In the genomic region with DNA sequence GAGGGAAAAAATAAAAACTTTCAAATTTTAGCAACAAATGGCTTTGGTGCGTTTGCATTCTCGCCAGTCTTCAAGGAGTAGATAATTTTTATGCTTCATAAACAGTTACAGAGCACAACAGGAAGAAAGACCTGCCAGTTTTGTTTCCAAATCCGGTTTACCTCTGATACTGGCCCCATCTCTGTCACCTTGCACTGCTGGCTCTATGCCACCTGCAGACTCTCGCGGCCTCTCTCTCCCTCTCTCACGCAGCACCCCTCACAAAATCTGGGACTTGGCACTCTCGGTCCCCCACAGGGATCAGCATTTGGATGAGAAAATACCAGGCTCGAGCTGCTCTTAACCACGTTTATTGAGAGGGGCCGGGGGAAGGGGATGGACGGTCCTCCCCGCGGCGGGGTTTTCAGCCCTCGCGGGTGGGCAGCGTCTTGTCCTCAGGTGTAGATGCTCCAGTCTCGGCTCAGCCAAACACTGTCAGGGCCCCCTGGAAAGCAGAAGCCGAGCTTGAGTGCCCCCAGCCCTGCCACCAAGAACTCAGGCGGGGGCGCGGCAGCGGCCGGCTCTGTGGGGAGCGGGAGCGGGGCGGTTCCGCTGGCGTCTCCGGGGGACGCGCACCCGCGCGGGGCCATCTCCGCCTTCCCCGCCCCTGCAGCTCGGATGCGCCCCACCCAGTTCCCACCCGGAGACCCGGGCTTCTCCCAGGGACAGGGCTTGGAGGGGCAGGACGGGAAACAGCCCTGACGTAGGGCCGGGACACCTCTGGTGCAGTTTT, we compare ENCODE assay signal across 1 cellular context.
TF ChIP-seq lines count a peak whose summit lies in the region.

No MANE protein-coding gene starts in this region.

TF ChIP-seq in GM12878, 131 proteins besides CTCF, POLR2A, EP300 and RAD21:
- TF ChIP-seq, protein P1, sequence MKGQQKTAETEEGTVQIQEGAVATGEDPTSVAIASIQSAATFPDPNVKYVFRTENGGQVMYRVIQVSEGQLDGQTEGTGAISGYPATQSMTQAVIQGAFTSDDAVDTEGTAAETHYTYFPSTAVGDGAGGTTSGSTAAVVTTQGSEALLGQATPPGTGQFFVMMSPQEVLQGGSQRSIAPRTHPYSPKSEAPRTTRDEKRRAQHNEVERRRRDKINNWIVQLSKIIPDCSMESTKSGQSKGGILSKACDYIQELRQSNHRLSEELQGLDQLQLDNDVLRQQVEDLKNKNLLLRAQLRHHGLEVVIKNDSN (IDR thresholded peaks at IDR 0.05; ENCODE audit: borderline replicate concordance, extremely low read length, insufficient read depth, low read depth, low read length) = no peak
- TF ChIP-seq FOS (IDR thresholded peaks at IDR 0.05; ENCODE audit: borderline replicate concordance, extremely low read depth, insufficient read length) (no peak), ZZZ3 (IDR thresholded peaks at IDR 0.05; ENCODE audit: control insufficient read depth, insufficient read length, low read depth) (no peak), TBL1XR1 (IDR thresholded peaks at IDR 0.05; ENCODE audit: low read depth, low read length) (no peak), EED (IDR thresholded peaks at IDR 0.05; ENCODE audit: low read depth) (no peak), TCF3 (IDR thresholded peaks at IDR 0.05; ENCODE audit: borderline replicate concordance, insufficient read depth, low read depth, low read length) (no peak), POU2F2 (IDR thresholded peaks at IDR 0.05; ENCODE audit: borderline replicate concordance, low read depth, low read length) (no peak), PAX8 (IDR thresholded peaks at IDR 0.05) (no peak), ATF7 (IDR thresholded peaks at IDR 0.05; ENCODE audit: low read depth) (no peak), CHD2 (IDR thresholded peaks at IDR 0.05; ENCODE audit: borderline replicate concordance, low read depth, low read length) (no peak), NR2C2 (IDR thresholded peaks at IDR 0.05; ENCODE audit: borderline replicate concordance, control insufficient read depth, insufficient read length, low read depth) (no peak), EGR1 (IDR thresholded peaks at IDR 0.05; ENCODE audit: borderline replicate concordance in 1 of 2, low read depth in 2 of 2, low read length in 2 of 2) (no peak), RUNX3 (IDR thresholded peaks at IDR 0.05; ENCODE audit: low read length) (no peak), ZBED1 (IDR thresholded peaks at IDR 0.05; ENCODE audit: borderline replicate concordance) (no peak), CBX5 (IDR thresholded peaks at IDR 0.05; ENCODE audit: low read depth) (no peak)
- TF ChIP-seq, protein P2, sequence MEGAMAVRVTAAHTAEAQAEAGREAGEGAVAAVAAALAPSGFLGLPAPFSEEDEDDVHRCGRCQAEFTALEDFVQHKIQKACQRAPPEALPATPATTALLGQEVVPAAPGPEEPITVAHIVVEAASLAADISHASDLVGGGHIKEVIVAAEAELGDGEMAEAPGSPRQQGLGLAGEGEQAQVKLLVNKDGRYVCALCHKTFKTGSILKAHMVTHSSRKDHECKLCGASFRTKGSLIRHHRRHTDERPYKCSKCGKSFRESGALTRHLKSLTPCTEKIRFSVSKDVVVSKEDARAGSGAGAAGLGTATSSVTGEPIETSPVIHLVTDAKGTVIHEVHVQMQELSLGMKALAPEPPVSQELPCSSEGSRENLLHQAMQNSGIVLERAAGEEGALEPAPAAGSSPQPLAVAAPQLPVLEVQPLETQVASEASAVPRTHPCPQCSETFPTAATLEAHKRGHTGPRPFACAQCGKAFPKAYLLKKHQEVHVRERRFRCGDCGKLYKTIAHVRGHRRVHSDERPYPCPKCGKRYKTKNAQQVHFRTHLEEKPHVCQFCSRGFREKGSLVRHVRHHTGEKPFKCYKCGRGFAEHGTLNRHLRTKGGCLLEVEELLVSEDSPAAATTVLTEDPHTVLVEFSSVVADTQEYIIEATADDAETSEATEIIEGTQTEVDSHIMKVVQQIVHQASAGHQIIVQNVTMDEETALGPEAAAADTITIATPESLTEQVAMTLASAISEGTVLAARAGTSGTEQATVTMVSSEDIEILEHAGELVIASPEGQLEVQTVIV (IDR thresholded peaks at IDR 0.05; ENCODE audit: borderline replicate concordance, partially characterized antibody) = no peak
- TF ChIP-seq, protein P3, sequence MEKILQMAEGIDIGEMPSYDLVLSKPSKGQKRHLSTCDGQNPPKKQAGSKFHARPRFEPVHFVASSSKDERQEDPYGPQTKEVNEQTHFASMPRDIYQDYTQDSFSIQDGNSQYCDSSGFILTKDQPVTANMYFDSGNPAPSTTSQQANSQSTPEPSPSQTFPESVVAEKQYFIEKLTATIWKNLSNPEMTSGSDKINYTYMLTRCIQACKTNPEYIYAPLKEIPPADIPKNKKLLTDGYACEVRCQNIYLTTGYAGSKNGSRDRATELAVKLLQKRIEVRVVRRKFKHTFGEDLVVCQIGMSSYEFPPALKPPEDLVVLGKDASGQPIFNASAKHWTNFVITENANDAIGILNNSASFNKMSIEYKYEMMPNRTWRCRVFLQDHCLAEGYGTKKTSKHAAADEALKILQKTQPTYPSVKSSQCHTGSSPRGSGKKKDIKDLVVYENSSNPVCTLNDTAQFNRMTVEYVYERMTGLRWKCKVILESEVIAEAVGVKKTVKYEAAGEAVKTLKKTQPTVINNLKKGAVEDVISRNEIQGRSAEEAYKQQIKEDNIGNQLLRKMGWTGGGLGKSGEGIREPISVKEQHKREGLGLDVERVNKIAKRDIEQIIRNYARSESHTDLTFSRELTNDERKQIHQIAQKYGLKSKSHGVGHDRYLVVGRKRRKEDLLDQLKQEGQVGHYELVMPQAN (conservative IDR thresholded peaks at IDR 0.05) = no peak
- TF ChIP-seq, protein P4, sequence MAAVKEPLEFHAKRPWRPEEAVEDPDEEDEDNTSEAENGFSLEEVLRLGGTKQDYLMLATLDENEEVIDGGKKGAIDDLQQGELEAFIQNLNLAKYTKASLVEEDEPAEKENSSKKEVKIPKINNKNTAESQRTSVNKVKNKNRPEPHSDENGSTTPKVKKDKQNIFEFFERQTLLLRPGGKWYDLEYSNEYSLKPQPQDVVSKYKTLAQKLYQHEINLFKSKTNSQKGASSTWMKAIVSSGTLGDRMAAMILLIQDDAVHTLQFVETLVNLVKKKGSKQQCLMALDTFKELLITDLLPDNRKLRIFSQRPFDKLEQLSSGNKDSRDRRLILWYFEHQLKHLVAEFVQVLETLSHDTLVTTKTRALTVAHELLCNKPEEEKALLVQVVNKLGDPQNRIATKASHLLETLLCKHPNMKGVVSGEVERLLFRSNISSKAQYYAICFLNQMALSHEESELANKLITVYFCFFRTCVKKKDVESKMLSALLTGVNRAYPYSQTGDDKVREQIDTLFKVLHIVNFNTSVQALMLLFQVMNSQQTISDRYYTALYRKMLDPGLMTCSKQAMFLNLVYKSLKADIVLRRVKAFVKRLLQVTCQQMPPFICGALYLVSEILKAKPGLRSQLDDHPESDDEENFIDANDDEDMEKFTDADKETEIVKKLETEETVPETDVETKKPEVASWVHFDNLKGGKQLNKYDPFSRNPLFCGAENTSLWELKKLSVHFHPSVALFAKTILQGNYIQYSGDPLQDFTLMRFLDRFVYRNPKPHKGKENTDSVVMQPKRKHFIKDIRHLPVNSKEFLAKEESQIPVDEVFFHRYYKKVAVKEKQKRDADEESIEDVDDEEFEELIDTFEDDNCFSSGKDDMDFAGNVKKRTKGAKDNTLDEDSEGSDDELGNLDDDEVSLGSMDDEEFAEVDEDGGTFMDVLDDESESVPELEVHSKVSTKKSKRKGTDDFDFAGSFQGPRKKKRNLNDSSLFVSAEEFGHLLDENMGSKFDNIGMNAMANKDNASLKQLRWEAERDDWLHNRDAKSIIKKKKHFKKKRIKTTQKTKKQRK (IDR thresholded peaks at IDR 0.05; ENCODE audit: low read depth, low read length) = no peak
- TF ChIP-seq, protein P5, sequence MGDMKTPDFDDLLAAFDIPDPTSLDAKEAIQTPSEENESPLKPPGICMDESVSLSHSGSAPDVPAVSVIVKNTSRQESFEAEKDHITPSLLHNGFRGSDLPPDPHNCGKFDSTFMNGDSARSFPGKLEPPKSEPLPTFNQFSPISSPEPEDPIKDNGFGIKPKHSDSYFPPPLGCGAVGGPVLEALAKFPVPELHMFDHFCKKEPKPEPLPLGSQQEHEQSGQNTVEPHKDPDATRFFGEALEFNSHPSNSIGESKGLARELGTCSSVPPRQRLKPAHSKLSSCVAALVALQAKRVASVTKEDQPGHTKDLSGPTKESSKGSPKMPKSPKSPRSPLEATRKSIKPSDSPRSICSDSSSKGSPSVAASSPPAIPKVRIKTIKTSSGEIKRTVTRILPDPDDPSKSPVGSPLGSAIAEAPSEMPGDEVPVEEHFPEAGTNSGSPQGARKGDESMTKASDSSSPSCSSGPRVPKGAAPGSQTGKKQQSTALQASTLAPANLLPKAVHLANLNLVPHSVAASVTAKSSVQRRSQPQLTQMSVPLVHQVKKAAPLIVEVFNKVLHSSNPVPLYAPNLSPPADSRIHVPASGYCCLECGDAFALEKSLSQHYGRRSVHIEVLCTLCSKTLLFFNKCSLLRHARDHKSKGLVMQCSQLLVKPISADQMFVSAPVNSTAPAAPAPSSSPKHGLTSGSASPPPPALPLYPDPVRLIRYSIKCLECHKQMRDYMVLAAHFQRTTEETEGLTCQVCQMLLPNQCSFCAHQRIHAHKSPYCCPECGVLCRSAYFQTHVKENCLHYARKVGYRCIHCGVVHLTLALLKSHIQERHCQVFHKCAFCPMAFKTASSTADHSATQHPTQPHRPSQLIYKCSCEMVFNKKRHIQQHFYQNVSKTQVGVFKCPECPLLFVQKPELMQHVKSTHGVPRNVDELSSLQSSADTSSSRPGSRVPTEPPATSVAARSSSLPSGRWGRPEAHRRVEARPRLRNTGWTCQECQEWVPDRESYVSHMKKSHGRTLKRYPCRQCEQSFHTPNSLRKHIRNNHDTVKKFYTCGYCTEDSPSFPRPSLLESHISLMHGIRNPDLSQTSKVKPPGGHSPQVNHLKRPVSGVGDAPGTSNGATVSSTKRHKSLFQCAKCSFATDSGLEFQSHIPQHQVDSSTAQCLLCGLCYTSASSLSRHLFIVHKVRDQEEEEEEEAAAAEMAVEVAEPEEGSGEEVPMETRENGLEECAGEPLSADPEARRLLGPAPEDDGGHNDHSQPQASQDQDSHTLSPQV (IDR thresholded peaks at IDR 0.05) = no peak
